Comparison of ENCODE assay signal across 9 cellular contexts in genomic region chr15:34721802-34722795, GRCh38. TPM values are rescaled to one million over a fixed set of nuclear protein-coding genes. Genes with fewer than 3 reads are reported as not detected.
DNase-seq lines count a peak whose midpoint lies in the region; ATAC-seq and TF ChIP-seq lines count a peak whose summit lies in the region.
"Had no signal": no experiment of that assay in that cellular context is flagged by ENCODE, and none has a peak within 500 bp of the region (broad histone marks: within the 10 kb centered on the region; RNA-seq: fewer than 3 reads in every experiment).

No MANE protein-coding gene starts in this region.

- peak overlapping the region; percentile 53 for H3K14ac ChIP-seq in trophoblast cell (ENCODE audit: low read length)

- no peak overlapping the region for H3K9ac ChIP-seq in SK-N-MC (ENCODE audit: insufficient read length)
- H3K9ac ChIP-seq in trophoblast cell (ENCODE audit: low read length) = no peak overlapping the region

- no peak for ATAC-seq in GM19395 (IDR thresholded peaks at IDR 0.05; ENCODE audit: unreplicated experiment)

- H4K12ac ChIP-seq in trophoblast cell (ENCODE audit: low read depth, low read length) = no peak overlapping the region

- WGBS in trophoblast cell (ENCODE audit: extremely low coverage, insufficient coverage, insufficient read length) = no CpG with 5 or more reads among the region's 34 CpGs

- no peaks in the 10 kb centered on the region for H3K79me2 ChIP-seq in trophoblast cell (ENCODE audit: control insufficient read depth, insufficient read depth, low read length, poor library complexity)

- peaks cover 36% of the 10 kb centered on the region for H3K4me1 Mint-ChIP-seq in glutamatergic neuron (ENCODE audit: low read depth, unreplicated experiment)

- H3K27ac Mint-ChIP-seq in glutamatergic neuron (ENCODE audit: unreplicated experiment) = peak overlapping the region; percentile 86

- H3K27ac ChIP-seq in SK-N-MC (no peak overlapping the region), trophoblast cell (ENCODE audit: low read depth, low read length) (peak overlapping the region; percentile 99)
- H3K27ac ChIP-seq: ovary had no signal

- H3K4ac ChIP-seq in trophoblast cell (ENCODE audit: low read depth, low read length) = no peak overlapping the region

- H3K36me3 ChIP-seq in SK-N-MC (ENCODE audit: insufficient read depth, low read length) (no peaks in the 10 kb centered on the region), trophoblast cell (ENCODE audit: control insufficient read depth in 1 of 2, insufficient read depth in 2 of 2, low read length in 2 of 2) (no peaks in the 10 kb centered on the region)
- H3K36me3 ChIP-seq: ovary had no signal

- peak overlapping the region; percentile 58 for H4K8ac ChIP-seq in trophoblast cell (ENCODE audit: low read depth, low read length)

- peak overlapping the region; percentile 85 for H4K91ac ChIP-seq in trophoblast cell (ENCODE audit: low read depth, low read length)

- peaks cover 2% of the 10 kb centered on the region for H3K27me3 Mint-ChIP-seq in glutamatergic neuron (ENCODE audit: unreplicated experiment)

- no peak for DNase-seq in HFF-Myc (ENCODE audit: extremely low read depth, low read depth)
- DNase-seq in SK-N-MC (ENCODE audit: low read depth, low spot score) = peak; percentile 5
- peak; percentile 66 for DNase-seq in glutamatergic neuron
- peak; percentile 68 to 80 for DNase-seq in trophoblast cell
- no peak for DNase-seq in stimulated activated CD4-positive, alpha-beta T cell treated with anti-CD3 and anti-CD28 coated beads, Interleukin-15, amount 100 ng/mL, for 24 hours
- no peak for DNase-seq in activated T-cell treated with anti-CD3 and anti-CD28 coated beads, Interleukin-2, amount 50 U/mL, for 1 hour
- DNase-seq in GM20000 (ENCODE audit: low spot score) = no peak

- peak overlapping the region; percentile 71 for H3K4me3 Mint-ChIP-seq in glutamatergic neuron (ENCODE audit: unreplicated experiment)

- peak overlapping the region; percentile 81 for H2BK5ac ChIP-seq in trophoblast cell (ENCODE audit: low read depth, low read length, poor library complexity)

- H3K9me3 Mint-ChIP-seq in glutamatergic neuron (ENCODE audit: unreplicated experiment) = peaks cover 7% of the 10 kb centered on the region

- H2BK12ac ChIP-seq in trophoblast cell (ENCODE audit: low read length) = peak overlapping the region; percentile 62

- TF ChIP-seq CTCF in HFF-Myc (IDR thresholded peaks at IDR 0.05; ENCODE audit: low read depth, low read length, missing control alignments) = peak; percentile 11
- no peak for TF ChIP-seq CTCF in glutamatergic neuron (IDR thresholded peaks at IDR 0.05; ENCODE audit: partially characterized antibody, unreplicated experiment)
- TF ChIP-seq CTCF in GM20000 (IDR thresholded peaks at IDR 0.05; ENCODE audit: extremely low read depth, missing control alignments) = no peak

- H2AK5ac ChIP-seq in trophoblast cell (ENCODE audit: low read length) = no peak overlapping the region

- H3K27me3 ChIP-seq in trophoblast cell (ENCODE audit: insufficient read depth, low read length) = no peaks in the 10 kb centered on the region
- H3K27me3 ChIP-seq: ovary had no signal

- peaks cover 10 to 23% of the 10 kb centered on the region in 2 experiments for H3K4me1 ChIP-seq in trophoblast cell (ENCODE audit: control insufficient read depth in 1 of 2, insufficient read depth in 2 of 2, low read length in 2 of 2)

- H3K18ac ChIP-seq in trophoblast cell (ENCODE audit: low read length) = no peak overlapping the region

- H3K4me3 ChIP-seq in HFF-Myc (replicated peaks; ENCODE audit: low read depth, low read length) = peak overlapping the region; percentile 15
- peak overlapping the region; percentile 38 for H3K4me3 ChIP-seq in SK-N-MC
- H3K4me3 ChIP-seq in trophoblast cell (ENCODE audit: low read depth, low read length) = no peak overlapping the region
- H3K4me3 ChIP-seq: ovary had no signal

- peaks cover 34% of the 10 kb centered on the region for H3K79me1 ChIP-seq in trophoblast cell (ENCODE audit: low read length)

- H3K4me2 ChIP-seq in trophoblast cell (ENCODE audit: low read length) = peak overlapping the region; percentile 59

- H2BK120ac ChIP-seq in trophoblast cell (ENCODE audit: insufficient read depth, low read length, poor library complexity) = peak overlapping the region; percentile 83

- H3K9me3 ChIP-seq in SK-N-MC (ENCODE audit: low read depth, low read length) (no peaks in the 10 kb centered on the region), trophoblast cell (ENCODE audit: insufficient read depth, low read depth, low read length) (no peaks in the 10 kb centered on the region)
- H3K9me3 ChIP-seq: ovary had no signal

- H2AFZ ChIP-seq in trophoblast cell (ENCODE audit: insufficient read depth, low read length, poor library complexity) = peak overlapping the region; percentile 33

- no peaks in the 10 kb centered on the region for H3K36me3 Mint-ChIP-seq in glutamatergic neuron (ENCODE audit: unreplicated experiment)

- no peak overlapping the region for H3K23ac ChIP-seq in trophoblast cell (ENCODE audit: low read length)

RNA-seq across cellular contexts. Expression of gene GJD2, which starts 32.7 kb away (rescaled TPM):
- total RNA-seq in glutamatergic neuron (ENCODE audit: unreplicated experiment) = 3.3 TPM
- polyA plus RNA-seq in trophoblast cell (2013) = 8.7 and 9.7 TPM in 2 replicates
- total RNA-seq: ovary had no signal
- polyA plus RNA-seq: ovary had no signal

Comparison
In these comparisons a context has a peak if more than half of its experiments do, and no peak if none do; other contexts are left out.
1. DNase-seq: peak in SK-N-MC (single experiment), glutamatergic neuron (single experiment) and trophoblast cell (2 of 2); none in HFF-Myc (single experiment), stimulated activated CD4-positive, alpha-beta T cell treated with anti-CD3 and anti-CD28 coated beads, Interleukin-15, amount 100 ng/mL, for 24 hours (single experiment), activated T-cell treated with anti-CD3 and anti-CD28 coated beads, Interleukin-2, amount 50 U/mL, for 1 hour (single experiment) and GM20000 (single experiment).